In genomic region chr2:84880395-84880644, GRCh38 we compare ENCODE assay signal across 1 cellular context.
TF ChIP-seq lines count a peak whose summit lies in the region.

No MANE protein-coding gene starts in this region.

TF ChIP-seq in WTC11, 78 proteins besides CTCF, POLR2A, EP300 and RAD21 (continued from another document):
- no peak for TF ChIP-seq FOXP4 (CRISPR knock-in tag; IDR thresholded peaks at IDR 0.05)
- no peak for TF ChIP-seq GTF2I (CRISPR knock-in tag; conservative IDR thresholded peaks at IDR 0.05)
- no peak for TF ChIP-seq NFATC4 (CRISPR knock-in tag; IDR thresholded peaks at IDR 0.05)
- TF ChIP-seq ZNF425 (CRISPR knock-in tag; conservative IDR thresholded peaks at IDR 0.05), result no peak
- TF ChIP-seq EMX1 (CRISPR knock-in tag; IDR thresholded peaks at IDR 0.05), result no peak
- TF ChIP-seq ZNF121 (CRISPR knock-in tag; IDR thresholded peaks at IDR 0.05), result no peak
- no peak for TF ChIP-seq ZNF281 (CRISPR knock-in tag; IDR thresholded peaks at IDR 0.05)
- TF ChIP-seq ZBTB21 (CRISPR knock-in tag; IDR thresholded peaks at IDR 0.05; ENCODE audit: borderline replicate concordance), result no peak
